ENCODE assay signal across 10 cellular contexts in the genomic region with DNA sequence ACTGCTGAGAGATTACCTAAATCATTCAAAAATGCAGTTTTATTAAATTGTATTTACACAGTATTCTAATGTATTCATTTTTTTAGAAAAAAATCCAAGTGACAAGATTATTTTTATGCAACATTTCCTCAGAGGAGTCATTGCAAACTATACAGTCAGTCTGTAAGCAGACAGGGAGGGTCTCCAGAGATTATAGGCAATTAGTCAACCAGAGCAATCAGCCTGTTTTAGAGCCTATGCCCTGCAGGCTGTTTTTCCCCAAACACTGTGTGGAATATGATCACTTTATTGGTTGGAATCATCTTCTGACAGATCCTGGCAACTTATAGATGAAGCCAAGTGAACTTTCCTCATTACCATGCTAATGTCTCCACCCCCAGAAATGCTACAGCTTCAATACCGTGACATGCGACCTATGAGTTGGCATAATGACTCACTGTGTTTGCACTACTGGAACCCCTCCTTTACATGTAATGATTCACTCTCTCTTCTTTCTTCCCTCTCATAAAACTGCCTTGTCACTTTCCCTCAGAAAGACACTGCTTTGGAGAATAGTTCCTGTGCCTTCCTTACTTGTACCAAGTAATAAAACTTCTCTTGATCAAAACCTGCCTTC.
A peak's percentile ranks its signal among the peaks of the same experiment; 100 is the strongest.
DNase-seq lines count a peak whose midpoint lies in the region; ATAC-seq, FAIRE-seq and TF ChIP-seq lines count a peak whose summit lies in the region.
"Had no signal": no experiment of that assay in that cellular context is flagged by ENCODE, and none has a peak within 500 bp of the region (broad histone marks: within the 10 kb centered on the region; RNA-seq: fewer than 3 reads in every experiment).

No MANE protein-coding gene starts in this region.

- DNase-seq in A549 (ENCODE audit: low read depth in 1 of 2, low spot score in 1 of 2) (peak; percentile 82 to 94), HFF-Myc (ENCODE audit: extremely low read depth, low read depth) (peak; percentile 68), foreskin fibroblast (peak; percentile 87 to 96), hippocampal formation (lab: John Stamatoyannopoulos, UW) (no peak), Ammon's horn (ENCODE audit: low spot score) (no peak), mesenteric fat pad (ENCODE audit: low spot score) (no peak)
- DNase-seq in stimulated activated CD8-positive, alpha-beta memory T cell treated with anti-CD3 and anti-CD28 coated beads, Interleukin-4, amount 100 ng/mL, for 48 hours = no peak
- DNase-seq: CD4-positive, CD25-positive, alpha-beta regulatory T cell; T-cell had no signal

- peak overlapping the region; percentile 84 for H3K4me2 ChIP-seq in A549

- TF ChIP-seq RAD21 in A549 (conservative IDR thresholded peaks at IDR 0.05 in 1 of 2, IDR thresholded peaks at IDR 0.05 in 1 of 2) = peak; percentile 23 to 40; a peak in 3 of 5 replicates

- POLR2A ChIA-PET in A549 (lab: Yijun Ruan, JAX) = interaction anchor here (1.3 kb wide), 1 partner anchor 22 kb away, joined by 3 read pairs; no protein-coding TSS in a partner anchor

- CTCF ChIA-PET in A549 (lab: Yijun Ruan, JAX) = no interaction called here

- TF ChIP-seq CTCF in A549 (IDR thresholded peaks at IDR 0.05) (no peak), HFF-Myc (IDR thresholded peaks at IDR 0.05; ENCODE audit: low read depth, low read length, missing control alignments) (no peak), foreskin fibroblast (IDR thresholded peaks at IDR 0.05; ENCODE audit: low read depth, low read length) (no peak)

- H3K9me3 ChIP-seq in A549 = peaks cover 9% of the 10 kb centered on the region; the same call in 1 of the 3 replicates

- TF ChIP-seq POLR2A in A549 (IDR thresholded peaks at IDR 0.05; ENCODE audit: low read length) = no peak

- H3K4me1 ChIP-seq in A549 = peaks cover 14% of the 10 kb centered on the region; the same call in 2 of the 3 replicates

- TF ChIP-seq EP300 in A549 (IDR thresholded peaks at IDR 0.05) = peak; percentile 61 to 71; a peak in 3 of 5 replicates

- no peak overlapping the region; the same call in 2 of the 3 replicates for H3K4me3 ChIP-seq in A549
- no peak overlapping the region for H3K4me3 ChIP-seq in HFF-Myc (replicated peaks; ENCODE audit: low read depth, low read length)
- H3K4me3 ChIP-seq in foreskin fibroblast (ENCODE audit: low read depth in 1 of 2, low read length in 2 of 2) = no peak overlapping the region

- WGBS in A549 (ENCODE audit: missing lambda C conversion rate) = 0% methylated on average over 2 of the region's 2 CpGs

- ATAC-seq in A549 = peak; percentile 100
- ATAC-seq in SK-N-SH treated with all-trans-retinoic acid at 6 μM for 48 hours = peak; percentile 92
- ATAC-seq: T-cell had no signal

- peak overlapping the region; percentile 90 for H3K27ac ChIP-seq in A549

- FAIRE-seq in A549 (lab: Jason Lieb, UNC) = peak; percentile 99

TF ChIP-seq in A549, 52 proteins besides CTCF, POLR2A, EP300 and RAD21 (continues in another document):
- TF ChIP-seq JUN (IDR thresholded peaks at IDR 0.05) (peak; percentile 78 to 87; a peak in 3 of 5 replicates), JUNB (IDR thresholded peaks at IDR 0.05) (peak; percentile 97), GATA3 (IDR thresholded peaks at IDR 0.05; ENCODE audit: borderline replicate concordance) (peak; percentile 71), CEBPB (IDR thresholded peaks at IDR 0.05) (peak in 1 of 2 experiments; percentile 46; a peak in 1 of 4 replicates), MAFK (IDR thresholded peaks at IDR 0.05; ENCODE audit: partially characterized antibody) (peak; percentile 98), NFE2L2 (conservative IDR thresholded peaks at IDR 0.05; ENCODE audit: low read length) (peak; percentile 92), FOSL2 (IDR thresholded peaks at IDR 0.05) (peak; percentile 99), FOSL2 (CRISPR knock-in tag; IDR thresholded peaks at IDR 0.05) (peak; percentile 99), HEYL (CRISPR knock-in tag; IDR thresholded peaks at IDR 0.05) (no peak), RNF2 (IDR thresholded peaks at IDR 0.05; ENCODE audit: borderline replicate concordance, low read depth) (no peak), RARB (CRISPR knock-in tag; IDR thresholded peaks at IDR 0.05) (no peak)
- TF ChIP-seq, protein P1, sequence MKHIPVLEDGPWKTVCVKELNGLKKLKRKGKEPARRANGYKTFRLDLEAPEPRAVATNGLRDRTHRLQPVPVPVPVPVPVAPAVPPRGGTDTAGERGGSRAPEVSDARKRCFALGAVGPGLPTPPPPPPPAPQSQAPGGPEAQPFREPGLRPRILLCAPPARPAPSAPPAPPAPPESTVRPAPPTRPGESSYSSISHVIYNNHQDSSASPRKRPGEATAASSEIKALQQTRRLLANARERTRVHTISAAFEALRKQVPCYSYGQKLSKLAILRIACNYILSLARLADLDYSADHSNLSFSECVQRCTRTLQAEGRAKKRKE (CRISPR knock-in tag; IDR thresholded peaks at IDR 0.05; ENCODE audit: low read depth) = no peak
- TF ChIP-seq, protein P2, sequence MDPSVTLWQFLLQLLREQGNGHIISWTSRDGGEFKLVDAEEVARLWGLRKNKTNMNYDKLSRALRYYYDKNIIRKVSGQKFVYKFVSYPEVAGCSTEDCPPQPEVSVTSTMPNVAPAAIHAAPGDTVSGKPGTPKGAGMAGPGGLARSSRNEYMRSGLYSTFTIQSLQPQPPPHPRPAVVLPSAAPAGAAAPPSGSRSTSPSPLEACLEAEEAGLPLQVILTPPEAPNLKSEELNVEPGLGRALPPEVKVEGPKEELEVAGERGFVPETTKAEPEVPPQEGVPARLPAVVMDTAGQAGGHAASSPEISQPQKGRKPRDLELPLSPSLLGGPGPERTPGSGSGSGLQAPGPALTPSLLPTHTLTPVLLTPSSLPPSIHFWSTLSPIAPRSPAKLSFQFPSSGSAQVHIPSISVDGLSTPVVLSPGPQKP (IDR thresholded peaks at IDR 0.05; ENCODE audit: low read depth, low read length) = no peak
- TF ChIP-seq, protein P3, sequence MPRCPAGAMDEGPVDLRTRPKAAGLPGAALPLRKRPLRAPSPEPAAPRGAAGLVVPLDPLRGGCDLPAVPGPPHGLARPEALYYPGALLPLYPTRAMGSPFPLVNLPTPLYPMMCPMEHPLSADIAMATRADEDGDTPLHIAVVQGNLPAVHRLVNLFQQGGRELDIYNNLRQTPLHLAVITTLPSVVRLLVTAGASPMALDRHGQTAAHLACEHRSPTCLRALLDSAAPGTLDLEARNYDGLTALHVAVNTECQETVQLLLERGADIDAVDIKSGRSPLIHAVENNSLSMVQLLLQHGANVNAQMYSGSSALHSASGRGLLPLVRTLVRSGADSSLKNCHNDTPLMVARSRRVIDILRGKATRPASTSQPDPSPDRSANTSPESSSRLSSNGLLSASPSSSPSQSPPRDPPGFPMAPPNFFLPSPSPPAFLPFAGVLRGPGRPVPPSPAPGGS (IDR thresholded peaks at IDR 0.05) = 0 out of 3 replicates have a peak, but pooled peaks have one; percentile 39

TF ChIP-seq in SK-N-SH treated with all-trans-retinoic acid at 6 μM for 48 hours, 23 proteins besides CTCF, POLR2A, EP300 and RAD21:
- TF ChIP-seq ZNF8 (CRISPR knock-in tag; IDR thresholded peaks at IDR 0.05) (no peak), GLIS3 (CRISPR knock-in tag; IDR thresholded peaks at IDR 0.05) (no peak), ZC3H10 (CRISPR knock-in tag; IDR thresholded peaks at IDR 0.05) (no peak), OSR1 (CRISPR knock-in tag; IDR thresholded peaks at IDR 0.05) (no peak)
- TF ChIP-seq, protein P4, sequence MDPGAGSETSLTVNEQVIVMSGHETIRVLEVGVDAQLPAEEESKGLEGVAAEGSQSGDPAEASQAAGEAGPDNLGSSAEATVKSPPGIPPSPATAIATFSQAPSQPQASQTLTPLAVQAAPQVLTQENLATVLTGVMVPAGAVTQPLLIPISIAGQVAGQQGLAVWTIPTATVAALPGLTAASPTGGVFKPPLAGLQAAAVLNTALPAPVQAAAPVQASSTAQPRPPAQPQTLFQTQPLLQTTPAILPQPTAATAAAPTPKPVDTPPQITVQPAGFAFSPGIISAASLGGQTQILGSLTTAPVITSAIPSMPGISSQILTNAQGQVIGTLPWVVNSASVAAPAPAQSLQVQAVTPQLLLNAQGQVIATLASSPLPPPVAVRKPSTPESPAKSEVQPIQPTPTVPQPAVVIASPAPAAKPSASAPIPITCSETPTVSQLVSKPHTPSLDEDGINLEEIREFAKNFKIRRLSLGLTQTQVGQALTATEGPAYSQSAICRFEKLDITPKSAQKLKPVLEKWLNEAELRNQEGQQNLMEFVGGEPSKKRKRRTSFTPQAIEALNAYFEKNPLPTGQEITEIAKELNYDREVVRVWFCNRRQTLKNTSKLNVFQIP (CRISPR knock-in tag; IDR thresholded peaks at IDR 0.05; ENCODE audit: borderline replicate concordance, low read depth) = no peak
- TF ChIP-seq, protein P5, sequence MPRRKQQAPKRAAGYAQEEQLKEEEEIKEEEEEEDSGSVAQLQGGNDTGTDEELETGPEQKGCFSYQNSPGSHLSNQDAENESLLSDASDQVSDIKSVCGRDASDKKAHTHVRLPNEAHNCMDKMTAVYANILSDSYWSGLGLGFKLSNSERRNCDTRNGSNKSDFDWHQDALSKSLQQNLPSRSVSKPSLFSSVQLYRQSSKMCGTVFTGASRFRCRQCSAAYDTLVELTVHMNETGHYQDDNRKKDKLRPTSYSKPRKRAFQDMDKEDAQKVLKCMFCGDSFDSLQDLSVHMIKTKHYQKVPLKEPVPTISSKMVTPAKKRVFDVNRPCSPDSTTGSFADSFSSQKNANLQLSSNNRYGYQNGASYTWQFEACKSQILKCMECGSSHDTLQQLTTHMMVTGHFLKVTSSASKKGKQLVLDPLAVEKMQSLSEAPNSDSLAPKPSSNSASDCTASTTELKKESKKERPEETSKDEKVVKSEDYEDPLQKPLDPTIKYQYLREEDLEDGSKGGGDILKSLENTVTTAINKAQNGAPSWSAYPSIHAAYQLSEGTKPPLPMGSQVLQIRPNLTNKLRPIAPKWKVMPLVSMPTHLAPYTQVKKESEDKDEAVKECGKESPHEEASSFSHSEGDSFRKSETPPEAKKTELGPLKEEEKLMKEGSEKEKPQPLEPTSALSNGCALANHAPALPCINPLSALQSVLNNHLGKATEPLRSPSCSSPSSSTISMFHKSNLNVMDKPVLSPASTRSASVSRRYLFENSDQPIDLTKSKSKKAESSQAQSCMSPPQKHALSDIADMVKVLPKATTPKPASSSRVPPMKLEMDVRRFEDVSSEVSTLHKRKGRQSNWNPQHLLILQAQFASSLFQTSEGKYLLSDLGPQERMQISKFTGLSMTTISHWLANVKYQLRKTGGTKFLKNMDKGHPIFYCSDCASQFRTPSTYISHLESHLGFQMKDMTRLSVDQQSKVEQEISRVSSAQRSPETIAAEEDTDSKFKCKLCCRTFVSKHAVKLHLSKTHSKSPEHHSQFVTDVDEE (CRISPR knock-in tag; IDR thresholded peaks at IDR 0.05) = no peak

Comparison
In these comparisons a context has a peak if more than half of its experiments do, and no peak if none do; other contexts are left out.
1. DNase-seq: peak in A549 (2 of 2), HFF-Myc (single experiment) and foreskin fibroblast (2 of 2); none in hippocampal formation (0 of 2), stimulated activated CD8-positive, alpha-beta memory T cell treated with anti-CD3 and anti-CD28 coated beads, Interleukin-4, amount 100 ng/mL, for 48 hours (single experiment), Ammon's horn (single experiment) and mesenteric fat pad (single experiment).